Comparison of ENCODE assay signal across 1 cellular context in the genomic region with DNA sequence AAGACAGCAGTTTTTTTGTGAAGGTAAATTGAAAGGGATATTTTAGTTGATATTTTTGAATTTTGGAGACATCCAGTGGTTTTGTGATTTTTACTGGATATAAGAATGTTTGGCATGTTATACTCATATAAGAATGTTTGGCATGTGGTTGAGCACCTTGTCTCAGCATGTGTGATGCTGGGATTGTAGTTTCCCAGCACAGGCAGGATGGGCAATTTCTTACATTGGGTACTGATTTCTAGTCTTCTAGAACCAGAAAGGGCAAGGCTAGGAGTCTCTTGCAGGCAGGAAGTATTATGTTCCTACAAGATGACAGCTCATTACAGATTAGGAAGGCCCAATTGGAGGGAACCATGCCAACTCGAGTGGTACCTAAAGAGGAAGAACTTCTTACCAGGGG.
TF ChIP-seq lines count a peak whose summit lies in the region.

No MANE protein-coding gene starts in this region.

TF ChIP-seq in GM23338, 12 proteins besides CTCF, POLR2A, EP300 and RAD21 (continued from another document):
- TF ChIP-seq, protein P1, sequence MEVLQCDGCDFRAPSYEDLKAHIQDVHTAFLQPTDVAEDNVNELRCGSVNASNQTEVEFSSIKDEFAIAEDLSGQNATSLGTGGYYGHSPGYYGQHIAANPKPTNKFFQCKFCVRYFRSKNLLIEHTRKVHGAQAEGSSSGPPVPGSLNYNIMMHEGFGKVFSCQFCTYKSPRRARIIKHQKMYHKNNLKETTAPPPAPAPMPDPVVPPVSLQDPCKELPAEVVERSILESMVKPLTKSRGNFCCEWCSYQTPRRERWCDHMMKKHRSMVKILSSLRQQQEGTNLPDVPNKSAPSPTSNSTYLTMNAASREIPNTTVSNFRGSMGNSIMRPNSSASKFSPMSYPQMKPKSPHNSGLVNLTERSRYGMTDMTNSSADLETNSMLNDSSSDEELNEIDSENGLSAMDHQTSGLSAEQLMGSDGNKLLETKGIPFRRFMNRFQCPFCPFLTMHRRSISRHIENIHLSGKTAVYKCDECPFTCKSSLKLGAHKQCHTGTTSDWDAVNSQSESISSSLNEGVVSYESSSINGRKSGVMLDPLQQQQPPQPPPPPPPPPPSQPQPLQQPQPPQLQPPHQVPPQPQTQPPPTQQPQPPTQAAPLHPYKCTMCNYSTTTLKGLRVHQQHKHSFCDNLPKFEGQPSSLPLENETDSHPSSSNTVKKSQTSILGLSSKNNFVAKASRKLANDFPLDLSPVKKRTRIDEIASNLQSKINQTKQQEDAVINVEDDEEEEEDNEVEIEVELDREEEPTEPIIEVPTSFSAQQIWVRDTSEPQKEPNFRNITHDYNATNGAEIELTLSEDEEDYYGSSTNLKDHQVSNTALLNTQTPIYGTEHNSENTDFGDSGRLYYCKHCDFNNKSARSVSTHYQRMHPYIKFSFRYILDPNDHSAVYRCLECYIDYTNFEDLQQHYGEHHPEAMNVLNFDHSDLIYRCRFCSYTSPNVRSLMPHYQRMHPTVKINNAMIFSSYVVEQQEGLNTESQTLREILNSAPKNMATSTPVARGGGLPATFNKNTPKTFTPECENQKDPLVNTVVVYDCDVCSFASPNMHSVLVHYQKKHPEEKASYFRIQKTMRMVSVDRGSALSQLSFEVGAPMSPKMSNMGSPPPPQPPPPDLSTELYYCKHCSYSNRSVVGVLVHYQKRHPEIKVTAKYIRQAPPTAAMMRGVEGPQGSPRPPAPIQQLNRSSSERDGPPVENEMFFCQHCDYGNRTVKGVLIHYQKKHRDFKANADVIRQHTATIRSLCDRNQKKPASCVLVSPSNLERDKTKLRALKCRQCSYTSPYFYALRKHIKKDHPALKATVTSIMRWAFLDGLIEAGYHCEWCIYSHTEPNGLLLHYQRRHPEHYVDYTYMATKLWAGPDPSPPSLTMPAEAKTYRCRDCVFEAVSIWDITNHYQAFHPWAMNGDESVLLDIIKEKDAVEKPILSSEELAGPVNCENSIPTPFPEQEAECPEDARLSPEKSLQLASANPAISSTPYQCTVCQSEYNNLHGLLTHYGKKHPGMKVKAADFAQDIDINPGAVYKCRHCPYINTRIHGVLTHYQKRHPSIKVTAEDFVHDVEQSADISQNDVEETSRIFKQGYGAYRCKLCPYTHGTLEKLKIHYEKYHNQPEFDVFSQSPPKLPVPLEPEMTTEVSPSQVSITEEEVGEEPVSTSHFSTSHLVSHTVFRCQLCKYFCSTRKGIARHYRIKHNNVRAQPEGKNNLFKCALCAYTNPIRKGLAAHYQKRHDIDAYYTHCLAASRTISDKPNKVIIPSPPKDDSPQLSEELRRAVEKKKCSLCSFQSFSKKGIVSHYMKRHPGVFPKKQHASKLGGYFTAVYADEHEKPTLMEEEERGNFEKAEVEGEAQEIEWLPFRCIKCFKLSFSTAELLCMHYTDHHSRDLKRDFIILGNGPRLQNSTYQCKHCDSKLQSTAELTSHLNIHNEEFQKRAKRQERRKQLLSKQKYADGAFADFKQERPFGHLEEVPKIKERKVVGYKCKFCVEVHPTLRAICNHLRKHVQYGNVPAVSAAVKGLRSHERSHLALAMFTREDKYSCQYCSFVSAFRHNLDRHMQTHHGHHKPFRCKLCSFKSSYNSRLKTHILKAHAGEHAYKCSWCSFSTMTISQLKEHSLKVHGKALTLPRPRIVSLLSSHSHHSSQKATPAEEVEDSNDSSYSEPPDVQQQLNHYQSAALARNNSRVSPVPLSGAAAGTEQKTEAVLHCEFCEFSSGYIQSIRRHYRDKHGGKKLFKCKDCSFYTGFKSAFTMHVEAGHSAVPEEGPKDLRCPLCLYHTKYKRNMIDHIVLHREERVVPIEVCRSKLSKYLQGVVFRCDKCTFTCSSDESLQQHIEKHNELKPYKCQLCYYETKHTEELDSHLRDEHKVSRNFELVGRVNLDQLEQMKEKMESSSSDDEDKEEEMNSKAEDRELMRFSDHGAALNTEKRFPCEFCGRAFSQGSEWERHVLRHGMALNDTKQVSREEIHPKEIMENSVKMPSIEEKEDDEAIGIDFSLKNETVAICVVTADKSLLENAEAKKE (CRISPR knock-in tag; IDR thresholded peaks at IDR 0.05): no peak
- TF ChIP-seq POLR2AphosphoS5 (IDR thresholded peaks at IDR 0.05; ENCODE audit: low read depth) (no peak), EZH2 (IDR thresholded peaks at IDR 0.05; ENCODE audit: low read depth, unreplicated experiment) (no peak), ZNF331 (CRISPR knock-in tag; IDR thresholded peaks at IDR 0.05; ENCODE audit: low read depth) (no peak), NANOG (IDR thresholded peaks at IDR 0.05; ENCODE audit: borderline replicate concordance) (no peak), STAT1 (IDR thresholded peaks at IDR 0.05; ENCODE audit: unreplicated experiment) (no peak)
- TF ChIP-seq, protein P2, sequence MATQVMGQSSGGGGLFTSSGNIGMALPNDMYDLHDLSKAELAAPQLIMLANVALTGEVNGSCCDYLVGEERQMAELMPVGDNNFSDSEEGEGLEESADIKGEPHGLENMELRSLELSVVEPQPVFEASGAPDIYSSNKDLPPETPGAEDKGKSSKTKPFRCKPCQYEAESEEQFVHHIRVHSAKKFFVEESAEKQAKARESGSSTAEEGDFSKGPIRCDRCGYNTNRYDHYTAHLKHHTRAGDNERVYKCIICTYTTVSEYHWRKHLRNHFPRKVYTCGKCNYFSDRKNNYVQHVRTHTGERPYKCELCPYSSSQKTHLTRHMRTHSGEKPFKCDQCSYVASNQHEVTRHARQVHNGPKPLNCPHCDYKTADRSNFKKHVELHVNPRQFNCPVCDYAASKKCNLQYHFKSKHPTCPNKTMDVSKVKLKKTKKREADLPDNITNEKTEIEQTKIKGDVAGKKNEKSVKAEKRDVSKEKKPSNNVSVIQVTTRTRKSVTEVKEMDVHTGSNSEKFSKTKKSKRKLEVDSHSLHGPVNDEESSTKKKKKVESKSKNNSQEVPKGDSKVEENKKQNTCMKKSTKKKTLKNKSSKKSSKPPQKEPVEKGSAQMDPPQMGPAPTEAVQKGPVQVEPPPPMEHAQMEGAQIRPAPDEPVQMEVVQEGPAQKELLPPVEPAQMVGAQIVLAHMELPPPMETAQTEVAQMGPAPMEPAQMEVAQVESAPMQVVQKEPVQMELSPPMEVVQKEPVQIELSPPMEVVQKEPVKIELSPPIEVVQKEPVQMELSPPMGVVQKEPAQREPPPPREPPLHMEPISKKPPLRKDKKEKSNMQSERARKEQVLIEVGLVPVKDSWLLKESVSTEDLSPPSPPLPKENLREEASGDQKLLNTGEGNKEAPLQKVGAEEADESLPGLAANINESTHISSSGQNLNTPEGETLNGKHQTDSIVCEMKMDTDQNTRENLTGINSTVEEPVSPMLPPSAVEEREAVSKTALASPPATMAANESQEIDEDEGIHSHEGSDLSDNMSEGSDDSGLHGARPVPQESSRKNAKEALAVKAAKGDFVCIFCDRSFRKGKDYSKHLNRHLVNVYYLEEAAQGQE (IDR thresholded peaks at IDR 0.05; ENCODE audit: unreplicated experiment): no peak
